Comparison of ENCODE assay signal across 12 cellular contexts in genomic region chr6:157985378-157986155, GRCh38. TPM values are rescaled to one million over a fixed set of nuclear protein-coding genes. Genes with fewer than 3 reads are reported as not detected.
A peak's percentile ranks its signal among the peaks of the same experiment; 100 is the strongest.
DNase-seq lines count a peak whose midpoint lies in the region; ATAC-seq and TF ChIP-seq lines count a peak whose summit lies in the region.
"Had no signal": no experiment of that assay in that cellular context is flagged by ENCODE, and none has a peak within 500 bp of the region (broad histone marks: within the 10 kb centered on the region; RNA-seq: fewer than 3 reads in every experiment).

No MANE protein-coding gene starts in this region.

- H3K9me3 Mint-ChIP-seq in chondrocyte (ENCODE audit: low read depth), result no peaks in the 10 kb centered on the region
- no peaks in the 10 kb centered on the region for H3K9me3 Mint-ChIP-seq in neural progenitor cell
- no peaks in the 10 kb centered on the region for H3K9me3 Mint-ChIP-seq in T-helper 2 cell treated with Interferon-gamma antibody and Interleukin-4, amounts not matched to agents 5 μg/mL and 100 μg/mL, for 36 hours
- H3K9me3 Mint-ChIP-seq: activated naive CD4-positive, alpha-beta T cell treated with anti-CD3 and anti-CD28 coated beads, Interleukin-2, amount 50 U/mL, for 72 hours; stimulated activated naive B cell treated with anti-CD40 and anti-IgM and Interleukin-4, amounts not matched to agents 10 μg/mL and 1 μg/mL and 100 μg/mL, for 72 hours; T-helper 1 cell treated with Interleukin-12 subunit alpha and Interleukin-12 subunit beta and Interleukin-4 antibody, amounts not matched to agents 30 μg/mL and 1 μg/mL, for 36 hours had no signal

- no peaks in the 10 kb centered on the region for H3K9me3 ChIP-seq in neural progenitor cell (ENCODE audit: low read depth)
- H3K9me3 ChIP-seq: gastrocnemius medialis had no signal

- H3K4me1 Mint-ChIP-seq in chondrocyte (ENCODE audit: low read depth) (peaks cover 66% of the 10 kb centered on the region), neural progenitor cell (peaks cover 26% of the 10 kb centered on the region)
- peaks cover 35% of the 10 kb centered on the region for H3K4me1 Mint-ChIP-seq in T-helper 2 cell treated with Interferon-gamma antibody and Interleukin-4, amounts not matched to agents 5 μg/mL and 100 μg/mL, for 36 hours (ENCODE audit: low read depth)

- H4K20me1 ChIP-seq in neural progenitor cell (ENCODE audit: low read depth), result peaks cover 7% of the 10 kb centered on the region

- no peak overlapping the region for H3K9ac ChIP-seq in neural progenitor cell

- DNase-seq in DMS153 treated with DMSO at 0.1 percent for 48 hours (lab: John Stamatoyannopoulos, UW; ENCODE audit: unreplicated experiment) (peak; percentile 50), LNCaP clone FGC (ENCODE audit: low read depth) (no peak), chondrocyte (ENCODE audit: low spot score) (peak; percentile 54), neural progenitor cell (ENCODE audit: low spot score) (no peak), hepatic stellate cell (ENCODE audit: low spot score) (no peak), foreskin keratinocyte (no peak)
- DNase-seq in T-helper 2 cell treated with Interferon-gamma antibody and Interleukin-4, amounts not matched to agents 5 μg/mL and 100 μg/mL, for 36 hours (ENCODE audit: low spot score), result no peak
- DNase-seq in activated CD4-positive, alpha-beta T cell treated with anti-CD3 and anti-CD28 coated beads, Interleukin-2, amount 50 U/mL, for 1 hour, result no peak
- DNase-seq: gastrocnemius medialis; stimulated activated naive B cell treated with anti-CD40 and anti-IgM and Interleukin-4, amounts not matched to agents 10 μg/mL and 1 μg/mL and 100 μg/mL, for 72 hours had no signal

- ATAC-seq in foreskin keratinocyte, result no peak
- ATAC-seq: gastrocnemius medialis; stimulated activated naive B cell treated with anti-CD40 and anti-IgM and Interleukin-4, amounts not matched to agents 10 μg/mL and 1 μg/mL and 100 μg/mL, for 72 hours had no signal

- H3K27me3 ChIP-seq in neural progenitor cell, result peaks cover 40% of the 10 kb centered on the region
- no peaks in the 10 kb centered on the region for H3K27me3 ChIP-seq in foreskin keratinocyte
- H3K27me3 ChIP-seq: gastrocnemius medialis had no signal

- H3K27ac ChIP-seq in neural progenitor cell, result no peak overlapping the region
- no peak overlapping the region for H3K27ac ChIP-seq in foreskin keratinocyte
- H3K27ac ChIP-seq: gastrocnemius medialis had no signal

- H3K36me3 Mint-ChIP-seq in chondrocyte (ENCODE audit: low read depth), result no peaks in the 10 kb centered on the region
- H3K36me3 Mint-ChIP-seq in neural progenitor cell, result no peaks in the 10 kb centered on the region
- H3K36me3 Mint-ChIP-seq in T-helper 2 cell treated with Interferon-gamma antibody and Interleukin-4, amounts not matched to agents 5 μg/mL and 100 μg/mL, for 36 hours (ENCODE audit: low read depth), result no peaks in the 10 kb centered on the region

- no peak for TF ChIP-seq CTCF in LNCaP clone FGC (IDR thresholded peaks at IDR 0.05; ENCODE audit: control insufficient read depth, extremely low read depth, insufficient read depth)
- TF ChIP-seq CTCF in chondrocyte (IDR thresholded peaks at IDR 0.05), result no peak
- no peak for TF ChIP-seq CTCF in neural progenitor cell (IDR thresholded peaks at IDR 0.05)
- TF ChIP-seq CTCF in foreskin keratinocyte (conservative IDR thresholded peaks at IDR 0.05), result no peak

- H3F3A ChIP-seq in neural progenitor cell (ENCODE audit: low read depth), result peaks cover 10% of the 10 kb centered on the region

- peak overlapping the region; percentile 14 for H3K4me2 ChIP-seq in neural progenitor cell

- H3K27me3 Mint-ChIP-seq in chondrocyte (ENCODE audit: low read depth), result no peaks in the 10 kb centered on the region
- H3K27me3 Mint-ChIP-seq in neural progenitor cell (ENCODE audit: insufficient read depth, low read depth), result peaks cover 5% of the 10 kb centered on the region
- H3K27me3 Mint-ChIP-seq in T-helper 2 cell treated with Interferon-gamma antibody and Interleukin-4, amounts not matched to agents 5 μg/mL and 100 μg/mL, for 36 hours (ENCODE audit: low read depth), result peaks cover 4% of the 10 kb centered on the region
- H3K27me3 Mint-ChIP-seq: stimulated activated naive B cell treated with anti-CD40 and anti-IgM and Interleukin-4, amounts not matched to agents 10 μg/mL and 1 μg/mL and 100 μg/mL, for 72 hours had no signal

- peak overlapping the region; percentile 35 for H3K4me3 Mint-ChIP-seq in chondrocyte (ENCODE audit: unreplicated experiment)
- H3K4me3 Mint-ChIP-seq in neural progenitor cell, result no peak overlapping the region
- no peak overlapping the region for H3K4me3 Mint-ChIP-seq in T-helper 2 cell treated with Interferon-gamma antibody and Interleukin-4, amounts not matched to agents 5 μg/mL and 100 μg/mL, for 36 hours

- H2AFZ ChIP-seq in neural progenitor cell (replicated peaks), result no peak overlapping the region

- H3K36me3 ChIP-seq in neural progenitor cell, result no peaks in the 10 kb centered on the region
- H3K36me3 ChIP-seq: gastrocnemius medialis had no signal

- peaks cover 13% of the 10 kb centered on the region for H3K4me1 ChIP-seq in neural progenitor cell
- H3K4me1 ChIP-seq in foreskin keratinocyte, result no peaks in the 10 kb centered on the region

- H3K79me2 ChIP-seq in neural progenitor cell (ENCODE audit: low read depth), result no peaks in the 10 kb centered on the region

- H3K4me3 ChIP-seq in LNCaP clone FGC (ENCODE audit: low read depth, low read length) (peak overlapping the region; percentile 28), neural progenitor cell (no peak overlapping the region)
- H3K4me3 ChIP-seq: gastrocnemius medialis had no signal

- H3K27ac Mint-ChIP-seq in chondrocyte (ENCODE audit: unreplicated experiment), result peak overlapping the region; percentile 74
- no peak overlapping the region for H3K27ac Mint-ChIP-seq in neural progenitor cell
- no peak overlapping the region for H3K27ac Mint-ChIP-seq in T-helper 2 cell treated with Interferon-gamma antibody and Interleukin-4, amounts not matched to agents 5 μg/mL and 100 μg/mL, for 36 hours
- H3K27ac Mint-ChIP-seq: activated naive CD4-positive, alpha-beta T cell treated with anti-CD3 and anti-CD28 coated beads, Interleukin-2, amount 50 U/mL, for 72 hours; stimulated activated naive B cell treated with anti-CD40 and anti-IgM and Interleukin-4, amounts not matched to agents 10 μg/mL and 1 μg/mL and 100 μg/mL, for 72 hours; T-helper 1 cell treated with Interleukin-12 subunit alpha and Interleukin-12 subunit beta and Interleukin-4 antibody, amounts not matched to agents 30 μg/mL and 1 μg/mL, for 36 hours had no signal

RNA-seq across cellular contexts. Expression of gene SYNJ2, which starts 3.9 kb away (rescaled TPM):
- total RNA-seq in chondrocyte, result 29.2 to 54.5 TPM (median 53.1 TPM) in 3 replicates
- total RNA-seq in neural progenitor cell (ENCODE audit: low replicate concordance), result 2.5 and 4.8 TPM in 2 replicates
- 15.7 and 16.2 TPM in 2 replicates for total RNA-seq in foreskin keratinocyte
- 8.6 and 11.1 TPM in 2 replicates for polyA plus RNA-seq in foreskin keratinocyte

Comparison
In these comparisons a context has a peak if more than half of its experiments do, and no peak if none do; other contexts are left out.
1. DNase-seq: peak in DMS153 treated with DMSO at 0.1 percent for 48 hours (single experiment) and chondrocyte (single experiment); none in LNCaP clone FGC (single experiment), neural progenitor cell (single experiment), hepatic stellate cell (single experiment), T-helper 2 cell treated with Interferon-gamma antibody and Interleukin-4, amounts not matched to agents 5 μg/mL and 100 μg/mL, for 36 hours (single experiment), foreskin keratinocyte (0 of 2) and activated CD4-positive, alpha-beta T cell treated with anti-CD3 and anti-CD28 coated beads, Interleukin-2, amount 50 U/mL, for 1 hour (single experiment).